Comparison of ENCODE assay signal across 8 cellular contexts in the genomic region with DNA sequence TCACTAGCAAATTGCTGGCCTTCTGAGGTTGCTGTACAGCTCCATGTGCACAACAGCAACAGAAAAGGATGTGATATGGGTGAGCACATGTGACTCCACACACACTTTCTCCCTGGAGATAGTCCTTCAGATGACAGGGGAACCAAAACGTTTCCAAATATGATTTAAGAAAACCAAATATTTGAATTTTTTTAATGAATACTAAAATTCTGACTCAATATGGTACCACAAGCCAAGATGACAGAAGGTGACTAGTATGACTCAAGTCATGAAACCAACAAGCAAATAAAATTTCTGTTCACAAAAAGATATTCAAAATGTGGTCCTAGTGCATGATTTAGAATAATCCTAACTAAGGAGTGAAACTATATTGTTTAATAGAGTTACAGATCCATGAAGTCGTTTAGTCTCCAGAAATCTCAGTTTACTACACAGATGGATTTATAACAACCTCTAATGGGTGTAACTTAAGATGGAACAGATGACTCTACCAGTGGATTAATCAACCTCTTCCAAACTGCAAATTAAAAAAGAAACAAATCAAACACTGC.
DNase-seq lines count a peak whose midpoint lies in the region; ATAC-seq lines count a peak whose summit lies in the region.

No MANE protein-coding gene starts in this region.

- H3K4me3 Mint-ChIP-seq in activated CD4-positive, alpha-beta T cell treated with anti-CD3 and anti-CD28 coated beads, Interleukin-2, amount 10 ng/mL, durations not matched to agents 7 days and 5 days: no peak overlapping the region

- intact Hi-C loops in sciatic nerve (cut with DNase I): no loop called here

- no peaks in the 10 kb centered on the region for H3K27me3 Mint-ChIP-seq in activated CD4-positive, alpha-beta T cell treated with anti-CD3 and anti-CD28 coated beads, Interleukin-2, amount 10 ng/mL, durations not matched to agents 7 days and 5 days

- no peaks in the 10 kb centered on the region for H3K36me3 Mint-ChIP-seq in activated CD4-positive, alpha-beta T cell treated with anti-CD3 and anti-CD28 coated beads, Interleukin-2, amount 10 ng/mL, durations not matched to agents 7 days and 5 days (ENCODE audit: low read depth)

- peak; percentile 7 for DNase-seq in activated CD4-positive, alpha-beta T cell treated with anti-CD3 and anti-CD28 coated beads for 48 hours
- DNase-seq in activated CD4-positive, alpha-beta T cell treated with anti-CD3 and anti-CD28 coated beads, Interleukin-2, amount 10 ng/mL, durations not matched to agents 7 days and 5 days: no peak
- DNase-seq in sciatic nerve (ENCODE audit: low spot score) (no peak), retina (no peak), UCSD-AML1 (lab: John Stamatoyannopoulos, UW; ENCODE audit: unreplicated experiment) (no peak)
- DNase-seq in effector CD4-positive, alpha-beta T cell: no peak

- ATAC-seq in GM21381 (IDR thresholded peaks at IDR 0.05; ENCODE audit: unreplicated experiment): peak; percentile 91
- ATAC-seq in HG03135 (IDR thresholded peaks at IDR 0.05; ENCODE audit: unreplicated experiment): peak; percentile 88
- peak; percentile 25 for ATAC-seq in sciatic nerve

- H3K4me1 Mint-ChIP-seq in activated CD4-positive, alpha-beta T cell treated with anti-CD3 and anti-CD28 coated beads, Interleukin-2, amount 10 ng/mL, durations not matched to agents 7 days and 5 days: peaks cover 2% of the 10 kb centered on the region

- H3K27ac Mint-ChIP-seq in activated CD4-positive, alpha-beta T cell treated with anti-CD3 and anti-CD28 coated beads, Interleukin-2, amount 10 ng/mL, durations not matched to agents 7 days and 5 days: no peak overlapping the region

- H3K9me3 Mint-ChIP-seq in activated CD4-positive, alpha-beta T cell treated with anti-CD3 and anti-CD28 coated beads, Interleukin-2, amount 10 ng/mL, durations not matched to agents 7 days and 5 days: peaks cover 5% of the 10 kb centered on the region

- POLR2A ChIA-PET in activated CD4-positive, alpha-beta T cell treated with anti-CD3 and anti-CD28 coated beads, Interleukin-2, amount 10 ng/mL, durations not matched to agents 7 days and 5 days (lab: Charles Lee): no interaction called here

- CTCF ChIA-PET in activated CD4-positive, alpha-beta T cell treated with anti-CD3 and anti-CD28 coated beads, Interleukin-2, amount 10 ng/mL, durations not matched to agents 7 days and 5 days (lab: Charles Lee): no interaction called here

Comparison
In these comparisons a context has a peak if more than half of its experiments do, and no peak if none do; other contexts are left out.
1. ATAC-seq: peak in every context shown above with its lines; median percentile 91 in GM21381; 88 in HG03135; 25 in sciatic nerve.